In genomic region chr14:66610154-66610563, GRCh38 we compare ENCODE assay signal across 10 cellular contexts.
DNase-seq lines count a peak whose midpoint lies in the region; ATAC-seq and TF ChIP-seq lines count a peak whose summit lies in the region.
"Had no signal": no experiment of that assay in that cellular context is flagged by ENCODE, and none has a peak within 500 bp of the region (broad histone marks: within the 10 kb centered on the region; RNA-seq: fewer than 3 reads in every experiment).

No MANE protein-coding gene starts in this region.

- no peaks in the 10 kb centered on the region for H3K36me3 ChIP-seq in Loucy (ENCODE audit: insufficient read depth, low read length)
- H3K36me3 ChIP-seq in brain microvascular endothelial cell (replicated peaks), result no peaks in the 10 kb centered on the region
- H3K36me3 ChIP-seq in neural progenitor cell, result no peaks in the 10 kb centered on the region
- H3K36me3 ChIP-seq: BLaER1 treated with 17β-estradiol and CSF1 and Interleukin-3, amounts not matched to agents 10 nM and 100 nM had no signal

- peaks cover 19% of the 10 kb centered on the region for H3K79me2 ChIP-seq in Loucy (ENCODE audit: insufficient read depth, low read length)
- peaks cover 37% of the 10 kb centered on the region for H3K79me2 ChIP-seq in neural progenitor cell (ENCODE audit: low read depth)

- POLR2A ChIA-PET in activated CD4-positive, alpha-beta T cell treated with anti-CD3 and anti-CD28 coated beads for 36 hours (lab: Charles Lee), result no interaction called here

- H3K9me2 ChIP-seq in Loucy (replicated peaks; ENCODE audit: low read depth, low read length), result no peaks in the 10 kb centered on the region

- in situ Hi-C loops in brain microvascular endothelial cell (cut with HindIII; ENCODE audit: low pct_ligation_motif_present, low sequenced_read_pairs), result no loop called here

- no peak overlapping the region for H3K27ac ChIP-seq in brain microvascular endothelial cell
- H3K27ac ChIP-seq in neural progenitor cell, result no peak overlapping the region
- no peak overlapping the region for H3K27ac ChIP-seq in coronary artery
- H3K27ac ChIP-seq: BLaER1 treated with 17β-estradiol and CSF1 and Interleukin-3, amounts not matched to agents 10 nM and 100 nM had no signal

- H3K27me3 ChIP-seq in Loucy (ENCODE audit: insufficient read depth, low read length, poor library complexity, severe bottlenecking) (no peaks in the 10 kb centered on the region), brain microvascular endothelial cell (replicated peaks) (no peaks in the 10 kb centered on the region), neural progenitor cell (no peaks in the 10 kb centered on the region)
- H3K27me3 ChIP-seq: BLaER1 treated with 17β-estradiol and CSF1 and Interleukin-3, amounts not matched to agents 10 nM and 100 nM had no signal

- peak overlapping the region; percentile 39; the same call in 1 of the 2 replicates for H2AFZ ChIP-seq in Loucy (ENCODE audit: low read length)
- H2AFZ ChIP-seq in neural progenitor cell (replicated peaks), result no peak overlapping the region

- H3K4me1 ChIP-seq in Loucy (ENCODE audit: insufficient read depth, low read length, poor library complexity, severe bottlenecking), result peaks cover 3% of the 10 kb centered on the region
- H3K4me1 ChIP-seq in neural progenitor cell, result no peaks in the 10 kb centered on the region
- H3K4me1 ChIP-seq: BLaER1 treated with 17β-estradiol and CSF1 and Interleukin-3, amounts not matched to agents 10 nM and 100 nM had no signal

- no peak for DNase-seq in activated CD4-positive, alpha-beta T cell treated with anti-CD3 and anti-CD28 coated beads for 36 hours
- no peak for DNase-seq in activated CD4-positive, alpha-beta T cell treated with anti-CD3 and anti-CD28 coated beads for 48 hours
- DNase-seq in brain microvascular endothelial cell (no peak), neural progenitor cell (ENCODE audit: low spot score) (peak; percentile 6), coronary artery (ENCODE audit: low spot score) (no peak)
- DNase-seq in activated effector memory CD4-positive, alpha-beta T cell treated with anti-CD3 and anti-CD28 coated beads, Interleukin-2, amount 50 U/mL, for 16 hours, result no peak
- DNase-seq in activated naive CD4-positive, alpha-beta T cell (lab: John Stamatoyannopoulos, UW), result no peak
- DNase-seq: NCI-H1417 treated with DMSO at 0.1 percent for 48 hours had no signal

- peak; percentile 36 for ATAC-seq in activated CD4-positive, alpha-beta T cell treated with anti-CD3 and anti-CD28 coated beads for 36 hours

- TF ChIP-seq CTCF in Loucy (conservative IDR thresholded peaks at IDR 0.05; ENCODE audit: low read length) (peak; percentile 79), brain microvascular endothelial cell (IDR thresholded peaks at IDR 0.05; ENCODE audit: low read depth, low read length, missing control alignments) (peak; percentile 56), neural progenitor cell (IDR thresholded peaks at IDR 0.05) (peak; percentile 51), coronary artery (IDR thresholded peaks at IDR 0.05) (no peak)

- H3F3A ChIP-seq in Loucy (ENCODE audit: low read depth) (no peaks in the 10 kb centered on the region), neural progenitor cell (ENCODE audit: low read depth) (no peaks in the 10 kb centered on the region)

- peak overlapping the region; percentile 43 for H3K27ac Mint-ChIP-seq in activated CD4-positive, alpha-beta T cell treated with anti-CD3 and anti-CD28 coated beads for 36 hours
- H3K27ac Mint-ChIP-seq in neural progenitor cell, result no peak overlapping the region

- CTCF ChIA-PET in activated CD4-positive, alpha-beta T cell treated with anti-CD3 and anti-CD28 coated beads for 36 hours (lab: Charles Lee), result no interaction called here

- peaks cover 34% of the 10 kb centered on the region for H3K36me3 Mint-ChIP-seq in activated CD4-positive, alpha-beta T cell treated with anti-CD3 and anti-CD28 coated beads for 36 hours (ENCODE audit: low read depth)
- peaks cover 4% of the 10 kb centered on the region for H3K36me3 Mint-ChIP-seq in neural progenitor cell

- H4K20me1 ChIP-seq in Loucy (ENCODE audit: insufficient read depth, low read length, poor library complexity, severe bottlenecking), result no peaks in the 10 kb centered on the region
- no peaks in the 10 kb centered on the region for H4K20me1 ChIP-seq in neural progenitor cell (ENCODE audit: low read depth)
- H4K20me1 ChIP-seq: BLaER1 treated with 17β-estradiol and CSF1 and Interleukin-3, amounts not matched to agents 10 nM and 100 nM had no signal

- H3K27me3 Mint-ChIP-seq in activated CD4-positive, alpha-beta T cell treated with anti-CD3 and anti-CD28 coated beads for 36 hours, result no peaks in the 10 kb centered on the region
- H3K27me3 Mint-ChIP-seq in neural progenitor cell (ENCODE audit: insufficient read depth, low read depth), result no peaks in the 10 kb centered on the region

- H3K9me3 Mint-ChIP-seq in activated CD4-positive, alpha-beta T cell treated with anti-CD3 and anti-CD28 coated beads for 36 hours (ENCODE audit: low read depth), result peaks cover 32% of the 10 kb centered on the region
- peaks cover 37% of the 10 kb centered on the region for H3K9me3 Mint-ChIP-seq in neural progenitor cell

- H3K4me3 Mint-ChIP-seq in activated CD4-positive, alpha-beta T cell treated with anti-CD3 and anti-CD28 coated beads for 36 hours, result peak overlapping the region; percentile 8
- H3K4me3 Mint-ChIP-seq in neural progenitor cell, result no peak overlapping the region

- intact Hi-C loops in activated CD4-positive, alpha-beta T cell treated with anti-CD3 and anti-CD28 coated beads for 36 hours (cut with DNase I, micrococcal nuclease), result no loop called here

- H3K4me2 ChIP-seq in Loucy (ENCODE audit: low read depth, low read length, poor library complexity, severe bottlenecking), result no peak overlapping the region
- H3K4me2 ChIP-seq in neural progenitor cell, result no peak overlapping the region
- H3K4me2 ChIP-seq: BLaER1 treated with 17β-estradiol and CSF1 and Interleukin-3, amounts not matched to agents 10 nM and 100 nM had no signal

- no peak overlapping the region for H3K9ac ChIP-seq in Loucy (ENCODE audit: low read depth, low read length, poor library complexity, severe bottlenecking)
- H3K9ac ChIP-seq in neural progenitor cell, result no peak overlapping the region
- H3K9ac ChIP-seq: BLaER1 treated with 17β-estradiol and CSF1 and Interleukin-3, amounts not matched to agents 10 nM and 100 nM had no signal

- H3K9me3 ChIP-seq in Loucy (ENCODE audit: insufficient read depth, low read depth, low read length) (no peaks in the 10 kb centered on the region), neural progenitor cell (ENCODE audit: low read depth) (peaks cover 7% of the 10 kb centered on the region)

- H3K4me1 Mint-ChIP-seq in activated CD4-positive, alpha-beta T cell treated with anti-CD3 and anti-CD28 coated beads for 36 hours, result peaks cover 25% of the 10 kb centered on the region
- H3K4me1 Mint-ChIP-seq in neural progenitor cell, result no peaks in the 10 kb centered on the region

- H3K4me3 ChIP-seq in Loucy (ENCODE audit: low read length, poor library complexity, severe bottlenecking) (no peak overlapping the region), brain microvascular endothelial cell (ENCODE audit: low read depth, low read length) (no peak overlapping the region), neural progenitor cell (no peak overlapping the region), coronary artery (no peak overlapping the region)
- H3K4me3 ChIP-seq: BLaER1 treated with 17β-estradiol and CSF1 and Interleukin-3, amounts not matched to agents 10 nM and 100 nM had no signal
